ENCODE assay signal across 16 cellular contexts in genomic region chr4:47566566-47566965, GRCh38.
DNase-seq lines count a peak whose midpoint lies in the region; ATAC-seq and TF ChIP-seq lines count a peak whose summit lies in the region.
"Had no signal": no experiment of that assay in that cellular context is flagged by ENCODE, and none has a peak within 500 bp of the region (broad histone marks: within the 10 kb centered on the region; RNA-seq: fewer than 3 reads in every experiment).

No MANE protein-coding gene starts in this region.

- H3K79me1 ChIP-seq in trophoblast cell (ENCODE audit: low read length): peaks cover 39% of the 10 kb centered on the region

- peaks cover 3% of the 10 kb centered on the region for H3K79me2 ChIP-seq in trophoblast cell (ENCODE audit: control insufficient read depth, insufficient read depth, low read length, poor library complexity)

- TF ChIP-seq CTCF in fibroblast of villous mesenchyme (IDR thresholded peaks at IDR 0.05; ENCODE audit: insufficient read depth, low read depth, low read length) (no peak), liver (IDR thresholded peaks at IDR 0.05; ENCODE audit: low read depth, low read length, missing input control) (no peak)

- no peak overlapping the region for H3K4me3 ChIP-seq in fibroblast of villous mesenchyme (ENCODE audit: low read depth, low read length)
- H3K4me3 ChIP-seq in liver (ENCODE audit: low read depth in 1 of 3, low read length in 3 of 3): no peak overlapping the region
- H3K4me3 ChIP-seq in trophoblast cell (ENCODE audit: low read depth, low read length): no peak overlapping the region
- H3K4me3 ChIP-seq: GM23248 had no signal

- H3K14ac ChIP-seq in trophoblast cell (ENCODE audit: low read length): no peak overlapping the region

- TF ChIP-seq RAD21 in liver (IDR thresholded peaks at IDR 0.05): peak in 1 of 2 donors; percentile 6

- 41% methylated on average over 2 of the region's 2 CpGs for WGBS in liver
- WGBS in trophoblast cell (ENCODE audit: extremely low coverage, insufficient coverage, insufficient read length): no CpG with 5 or more reads among the region's 2 CpGs

- no peak overlapping the region for H3K18ac ChIP-seq in trophoblast cell (ENCODE audit: low read length)

- peak overlapping the region; percentile 52 for H2BK5ac ChIP-seq in trophoblast cell (ENCODE audit: low read depth, low read length, poor library complexity)

- no peaks in the 10 kb centered on the region for H3K27me3 ChIP-seq in liver (ENCODE audit: control insufficient read depth in 4 of 4, insufficient read depth in 4 of 4, low read length in 3 of 4)
- no peaks in the 10 kb centered on the region for H3K27me3 ChIP-seq in trophoblast cell (ENCODE audit: insufficient read depth, low read length)

- H3K4ac ChIP-seq in trophoblast cell (ENCODE audit: low read depth, low read length): peak overlapping the region; percentile 14

- H3K9me3 ChIP-seq in liver (ENCODE audit: control insufficient read depth in 4 of 4, low read length in 3 of 4) (no peaks in the 10 kb centered on the region), trophoblast cell (ENCODE audit: insufficient read depth, low read depth, low read length) (no peaks in the 10 kb centered on the region)

- H3K27ac ChIP-seq in liver (ENCODE audit: low read depth in 1 of 2, low read length in 2 of 2) (no peak overlapping the region), trophoblast cell (ENCODE audit: low read depth, low read length) (peak overlapping the region; percentile 27)
- H3K27ac ChIP-seq: GM23248 had no signal

- H3K23ac ChIP-seq in trophoblast cell (ENCODE audit: low read length): no peak overlapping the region

- H2AFZ ChIP-seq in trophoblast cell (ENCODE audit: insufficient read depth, low read length, poor library complexity): no peak overlapping the region
- H2AFZ ChIP-seq: GM23248 had no signal

- H4K12ac ChIP-seq in trophoblast cell (ENCODE audit: low read depth, low read length): no peak overlapping the region

- H4K91ac ChIP-seq in trophoblast cell (ENCODE audit: low read depth, low read length): peak overlapping the region; percentile 35

- H3K36me3 ChIP-seq in liver (ENCODE audit: control insufficient read depth in 4 of 4, insufficient read depth in 3 of 4, low read depth in 1 of 4, low read length in 3 of 4) (peaks cover 1 to 9% (median 4%) of the 10 kb centered on the region in 4 donors), trophoblast cell (ENCODE audit: control insufficient read depth in 1 of 2, insufficient read depth in 2 of 2, low read length in 2 of 2) (peaks cover 7 to 20% of the 10 kb centered on the region in 2 experiments)

- H3K9ac ChIP-seq in liver (ENCODE audit: low read depth in 1 of 2, low read length in 2 of 2) (no peak overlapping the region), trophoblast cell (ENCODE audit: low read length) (no peak overlapping the region)
- H3K9ac ChIP-seq: GM23248 had no signal

- no peak overlapping the region for H3K4me2 ChIP-seq in trophoblast cell (ENCODE audit: low read length)

- DNase-seq in fibroblast of villous mesenchyme (ENCODE audit: low read depth) (peak; percentile 10), trophoblast cell (no peak), cardiac septum (ENCODE audit: low spot score) (no peak)
- DNase-seq: C1 segment of cervical spinal cord; Calu3; CD4-positive, alpha-beta memory T cell; COR-L47; DMS53; DMS79 treated with DMSO at 0.1 percent for 48 hours; GF-D8; GM23248; H7; HCEC 1CT had no signal

- H2BK12ac ChIP-seq in trophoblast cell (ENCODE audit: low read length): no peak overlapping the region

- intact Hi-C loops in cardiac septum (cut with DNase I): no loop called here

- H4K8ac ChIP-seq in trophoblast cell (ENCODE audit: low read depth, low read length): no peak overlapping the region

- H2AK5ac ChIP-seq in trophoblast cell (ENCODE audit: low read length): no peak overlapping the region

- no peak overlapping the region for H2BK120ac ChIP-seq in trophoblast cell (ENCODE audit: insufficient read depth, low read length, poor library complexity)

- H3K4me1 ChIP-seq in liver (ENCODE audit: control insufficient read depth in 4 of 4, insufficient read depth in 4 of 4, low read length in 3 of 4) (peaks cover 0 to 13% (median 5%) of the 10 kb centered on the region in 4 donors), trophoblast cell (ENCODE audit: control insufficient read depth in 1 of 2, insufficient read depth in 2 of 2, low read length in 2 of 2) (peaks cover 3 to 14% of the 10 kb centered on the region in 2 experiments)

- ATAC-seq in HG02759 (IDR thresholded peaks at IDR 0.05; ENCODE audit: unreplicated experiment) (no peak), GM18858 (IDR thresholded peaks at IDR 0.05; ENCODE audit: unreplicated experiment) (no peak)

TF ChIP-seq in liver, 16 proteins besides CTCF, POLR2A, EP300 and RAD21:
- no peak for TF ChIP-seq TAF1 (conservative IDR thresholded peaks at IDR 0.05)
- no peak for TF ChIP-seq SP1 (IDR thresholded peaks at IDR 0.05)
- TF ChIP-seq ATF3 (IDR thresholded peaks at IDR 0.05): no peak
- no peak for TF ChIP-seq FOXA1 (IDR thresholded peaks at IDR 0.05)
- no peak for TF ChIP-seq GABPA (IDR thresholded peaks at IDR 0.05 in 1 of 2, conservative IDR thresholded peaks at IDR 0.05 in 1 of 2)
- no peak for TF ChIP-seq MAX (IDR thresholded peaks at IDR 0.05)
- TF ChIP-seq REST (IDR thresholded peaks at IDR 0.05): no peak
- no peak for TF ChIP-seq HNF4G (IDR thresholded peaks at IDR 0.05)
- TF ChIP-seq YY1 (IDR thresholded peaks at IDR 0.05): peak; percentile 22
- no peak for TF ChIP-seq RXRA (IDR thresholded peaks at IDR 0.05)
- TF ChIP-seq HNF4A (conservative IDR thresholded peaks at IDR 0.05): peak in 1 of 2 donors; percentile 26
- no peak for TF ChIP-seq NR2F2 (IDR thresholded peaks at IDR 0.05)
- no peak for TF ChIP-seq JUND (IDR thresholded peaks at IDR 0.05)
- TF ChIP-seq EGR1 (IDR thresholded peaks at IDR 0.05; ENCODE audit: low read depth in 2 of 2): no peak
- no peak for TF ChIP-seq ZBTB33 (IDR thresholded peaks at IDR 0.05)
- TF ChIP-seq FOXA2 (IDR thresholded peaks at IDR 0.05): no peak
